26 cellular contexts compared by ENCODE assay signal in genomic region chr10:87960230-87960629, GRCh38.
DNase-seq lines count a peak whose midpoint lies in the region; ATAC-seq and TF ChIP-seq lines count a peak whose summit lies in the region.
"Had no signal": no experiment of that assay in that cellular context is flagged by ENCODE, and none has a peak within 500 bp of the region (broad histone marks: within the 10 kb centered on the region; RNA-seq: fewer than 3 reads in every experiment).

No MANE protein-coding gene starts in this region.

- no peak overlapping the region for H2AFZ ChIP-seq in ACC112 (ENCODE audit: low read length, unreplicated experiment)

- no peak for TF ChIP-seq CTCF in LNCaP clone FGC (IDR thresholded peaks at IDR 0.05; ENCODE audit: control insufficient read depth, extremely low read depth, insufficient read depth)
- no peak for TF ChIP-seq CTCF in astrocyte of the spinal cord (IDR thresholded peaks at IDR 0.05; ENCODE audit: low read depth, low read length)

- H3K36me3 ChIP-seq in ACC112 (ENCODE audit: insufficient read depth, low read length) = peaks cover 16% of the 10 kb centered on the region

- H3K79me2 ChIP-seq in ACC112 (ENCODE audit: control insufficient read depth, insufficient read depth, low read length, unreplicated experiment) = peaks cover 2% of the 10 kb centered on the region

- H3K27ac ChIP-seq in ACC112 (ENCODE audit: low read depth, low read length) = peak overlapping the region; percentile 44
- H3K27ac ChIP-seq: C4-2B, gastroesophageal sphincter had no signal

- no peak for ATAC-seq in GM21529 (IDR thresholded peaks at IDR 0.05; ENCODE audit: unreplicated experiment)
- ATAC-seq: gastroesophageal sphincter, left cardiac atrium had no signal

- no peaks in the 10 kb centered on the region for H3K27me3 ChIP-seq in ACC112 (ENCODE audit: insufficient read depth, low read length)
- H3K27me3 ChIP-seq: gastroesophageal sphincter, vagina had no signal

- in situ Hi-C loops in astrocyte of the spinal cord (cut with HindIII; ENCODE audit: low sequenced_read_pairs) (no loop called here), ACHN (cut with HindIII; ENCODE audit: low pct_ligation_motif_present, low pct_unique_long_range_greater_than_20kb, low sequenced_read_pairs) (no loop called here)

- DNase-seq in LNCaP clone FGC (ENCODE audit: low read depth) (peak; percentile 38), astrocyte of the spinal cord (ENCODE audit: low read depth, low spot score) (peak; percentile 28), kidney tubule cell (ENCODE audit: low spot score) (peak; percentile 15), DMS79 treated with DMSO at 0.1 percent for 48 hours (lab: John Stamatoyannopoulos, UW) (no peak), ACHN (no peak)
- no peak for DNase-seq in activated effector memory CD4-positive, alpha-beta T cell treated with anti-CD3 and anti-CD28 coated beads, Interleukin-2, amount 50 U/mL, for 16 hours
- DNase-seq: activated CD4-positive, alpha-beta T cell treated with anti-CD3 and anti-CD28 coated beads, Interleukin-2, amount 10 ng/mL, durations not matched to agents 7 days and 5 days; activated CD8-positive, alpha-beta memory T cell treated with anti-CD3 and anti-CD28 coated beads, Interleukin-2, amount 50 U/mL, for 4 hours; activated effector memory CD4-positive, alpha-beta T cell treated with Interleukin-2 at 50 U/mL for 16 hours; amniotic stem cell; DMS 273 treated with DMSO at 0.1 percent for 48 hours; KG1; left cardiac atrium; NCI-H1105; NCI-H2107; NCI-H524; retina; SHP77; stimulated activated CD8-positive, alpha-beta memory T cell treated with anti-CD3 and anti-CD28 coated beads, Interleukin-4, amount 100 ng/mL, for 48 hours; substantia nigra; T-helper 1 cell had no signal

- H3K4me3 ChIP-seq in ACC112 (ENCODE audit: low read depth, low read length) (no peak overlapping the region), LNCaP clone FGC (ENCODE audit: low read depth, low read length) (peak overlapping the region; percentile 7; the same call in 1 of the 2 replicates), astrocyte of the spinal cord (ENCODE audit: low read depth, low read length) (no peak overlapping the region)
- H3K4me3 ChIP-seq: gastroesophageal sphincter, vagina had no signal

- peaks cover 18% of the 10 kb centered on the region for H3K4me1 ChIP-seq in ACC112 (ENCODE audit: control insufficient read depth, insufficient read depth, low read length, unreplicated experiment)

Comparison
In these comparisons a context has a peak if more than half of its experiments do, and no peak if none do; other contexts are left out.
1. DNase-seq: peak in LNCaP clone FGC (single experiment), astrocyte of the spinal cord (single experiment) and kidney tubule cell (single experiment); none in activated effector memory CD4-positive, alpha-beta T cell treated with anti-CD3 and anti-CD28 coated beads, Interleukin-2, amount 50 U/mL, for 16 hours (single experiment), DMS79 treated with DMSO at 0.1 percent for 48 hours (single experiment) and ACHN (single experiment).